Comparison of ENCODE assay signal across 1 cellular context in the genomic region with DNA sequence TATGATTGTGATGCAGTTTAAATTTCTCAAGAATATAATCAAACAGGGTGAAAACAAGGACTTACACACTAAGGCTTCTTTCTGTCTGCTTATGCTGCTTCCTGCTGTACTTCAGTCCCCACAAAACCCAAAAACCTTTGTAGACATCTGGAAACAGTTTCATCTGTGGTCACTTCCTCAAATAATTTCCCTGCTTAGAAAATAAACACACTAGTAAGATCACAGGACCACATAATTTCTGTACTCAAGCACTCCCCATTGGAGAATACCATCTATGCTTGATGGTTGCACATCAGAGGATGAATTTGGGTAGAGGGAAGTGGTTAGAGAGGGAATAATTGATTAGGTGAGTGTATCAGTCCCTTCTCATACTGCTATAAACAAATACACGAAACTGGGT.
TF ChIP-seq lines count a peak whose summit lies in the region.

No MANE protein-coding gene starts in this region.

TF ChIP-seq in IMR-90, 13 proteins besides CTCF, POLR2A, EP300 and RAD21:
- TF ChIP-seq FOS (IDR thresholded peaks at IDR 0.05; ENCODE audit: low read depth, low read length) = no peak
- no peak for TF ChIP-seq MXI1 (IDR thresholded peaks at IDR 0.05; ENCODE audit: borderline replicate concordance, low read depth, low read length)
- no peak for TF ChIP-seq RFX5 (IDR thresholded peaks at IDR 0.05; ENCODE audit: low read depth, low read length)
- TF ChIP-seq RCOR1 (IDR thresholded peaks at IDR 0.05; ENCODE audit: insufficient replicate concordance, low read length) = no peak
- no peak for TF ChIP-seq MAFK (IDR thresholded peaks at IDR 0.05; ENCODE audit: low read depth, low read length)
- no peak for TF ChIP-seq SMC3 (IDR thresholded peaks at IDR 0.05; ENCODE audit: low read depth, low read length)
- TF ChIP-seq, protein P1, sequence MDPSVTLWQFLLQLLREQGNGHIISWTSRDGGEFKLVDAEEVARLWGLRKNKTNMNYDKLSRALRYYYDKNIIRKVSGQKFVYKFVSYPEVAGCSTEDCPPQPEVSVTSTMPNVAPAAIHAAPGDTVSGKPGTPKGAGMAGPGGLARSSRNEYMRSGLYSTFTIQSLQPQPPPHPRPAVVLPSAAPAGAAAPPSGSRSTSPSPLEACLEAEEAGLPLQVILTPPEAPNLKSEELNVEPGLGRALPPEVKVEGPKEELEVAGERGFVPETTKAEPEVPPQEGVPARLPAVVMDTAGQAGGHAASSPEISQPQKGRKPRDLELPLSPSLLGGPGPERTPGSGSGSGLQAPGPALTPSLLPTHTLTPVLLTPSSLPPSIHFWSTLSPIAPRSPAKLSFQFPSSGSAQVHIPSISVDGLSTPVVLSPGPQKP (IDR thresholded peaks at IDR 0.05; ENCODE audit: borderline replicate concordance, low read depth, low read length) = no peak
- no peak for TF ChIP-seq CEBPB (IDR thresholded peaks at IDR 0.05; ENCODE audit: low read depth, low read length)
- no peak for TF ChIP-seq NFE2L2 (IDR thresholded peaks at IDR 0.05; ENCODE audit: low read depth, low read length)
- TF ChIP-seq CHD1 (IDR thresholded peaks at IDR 0.05; ENCODE audit: low read depth, low read length) = no peak
- no peak for TF ChIP-seq BHLHE40 (IDR thresholded peaks at IDR 0.05; ENCODE audit: low read depth, low read length)
- no peak for TF ChIP-seq MAZ (IDR thresholded peaks at IDR 0.05; ENCODE audit: borderline replicate concordance, low read depth, low read length)
- TF ChIP-seq, protein P2, sequence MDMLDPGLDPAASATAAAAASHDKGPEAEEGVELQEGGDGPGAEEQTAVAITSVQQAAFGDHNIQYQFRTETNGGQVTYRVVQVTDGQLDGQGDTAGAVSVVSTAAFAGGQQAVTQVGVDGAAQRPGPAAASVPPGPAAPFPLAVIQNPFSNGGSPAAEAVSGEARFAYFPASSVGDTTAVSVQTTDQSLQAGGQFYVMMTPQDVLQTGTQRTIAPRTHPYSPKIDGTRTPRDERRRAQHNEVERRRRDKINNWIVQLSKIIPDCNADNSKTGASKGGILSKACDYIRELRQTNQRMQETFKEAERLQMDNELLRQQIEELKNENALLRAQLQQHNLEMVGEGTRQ (IDR thresholded peaks at IDR 0.05; ENCODE audit: low read depth, low read length) = no peak
